ENCODE assay signal across 18 cellular contexts in genomic region chr1:208077232-208077751, GRCh38.
DNase-seq lines count a peak whose midpoint lies in the region; ATAC-seq and TF ChIP-seq lines count a peak whose summit lies in the region.
"Had no signal": no experiment of that assay in that cellular context is flagged by ENCODE, and none has a peak within 500 bp of the region (broad histone marks: within the 10 kb centered on the region; RNA-seq: fewer than 3 reads in every experiment).

No MANE protein-coding gene starts in this region.

- TF ChIP-seq CTCF in left ventricle myocardium inferior (IDR thresholded peaks at IDR 0.05; ENCODE audit: borderline replicate concordance) = no peak
- no peak for TF ChIP-seq CTCF in vagina (IDR thresholded peaks at IDR 0.05)

- H3K4me3 ChIP-seq in HUES48 (ENCODE audit: low read depth, low read length) (no peak overlapping the region), SJCRH30 (no peak overlapping the region), left ventricle myocardium inferior (no peak overlapping the region), vagina (no peak overlapping the region)
- H3K4me3 ChIP-seq: cardiac muscle cell, gastroesophageal sphincter, mucosa of descending colon, upper lobe of left lung had no signal

- DNase-seq in SJCRH30 (peak; percentile 50 to 57), left ventricle myocardium inferior (no peak), retina (peak; percentile 84), NOMO-1 treated with dmso at 0.1 percent for 144 hours (lab: John Stamatoyannopoulos, UW; ENCODE audit: unreplicated experiment) (no peak), vagina (ENCODE audit: extremely low spot score in 2 of 2) (no peak)
- DNase-seq in effector CD8-positive, alpha-beta T cell (lab: John Stamatoyannopoulos, UW) = no peak
- DNase-seq: activated CD4-positive, alpha-beta T cell treated with anti-CD3 and anti-CD28 coated beads for 4 hours; activated gamma-delta T cell; Calu3; mucosa of descending colon; NCI-H1694 treated with DMSO at 0.1 percent for 48 hours; NCI-H82 had no signal

- no peaks in the 10 kb centered on the region for H3K9me3 ChIP-seq in HUES48 (ENCODE audit: control insufficient read depth, insufficient read depth, low read length)
- H3K9me3 ChIP-seq in SJCRH30 (replicated peaks) = no peaks in the 10 kb centered on the region
- no peaks in the 10 kb centered on the region for H3K9me3 ChIP-seq in left ventricle myocardium inferior (replicated peaks)
- no peaks in the 10 kb centered on the region for H3K9me3 ChIP-seq in vagina
- H3K9me3 ChIP-seq: gastroesophageal sphincter, mucosa of descending colon, upper lobe of left lung had no signal

- ATAC-seq in GM21619 (IDR thresholded peaks at IDR 0.05; ENCODE audit: unreplicated experiment) = no peak
- ATAC-seq: gastroesophageal sphincter, left lobe of liver, mucosa of descending colon had no signal

- H3K4me1 ChIP-seq in HUES48 (ENCODE audit: control insufficient read depth, insufficient read depth, low read length) (0 out of 2 replicates have a peak, but pooled peaks cover 8% of the 10 kb centered on the region), SJCRH30 (0 out of 2 replicates have a peak, but pooled peaks cover 3% of the 10 kb centered on the region), left ventricle myocardium inferior (peaks cover 18% of the 10 kb centered on the region), vagina (no peaks in the 10 kb centered on the region)

- H3K27ac ChIP-seq in HUES48 (ENCODE audit: low read depth, low read length) (peak overlapping the region; percentile 2), SJCRH30 (peak overlapping the region; percentile 3; the same call in 1 of the 2 replicates), left ventricle myocardium inferior (replicated peaks) (peak overlapping the region; percentile 35), vagina (no peak overlapping the region)
- H3K27ac ChIP-seq: cardiac muscle cell, gastroesophageal sphincter had no signal

- no peak overlapping the region for H3K9ac ChIP-seq in HUES48 (ENCODE audit: low read depth, low read length)

- no peaks in the 10 kb centered on the region for H3K36me3 ChIP-seq in HUES48 (ENCODE audit: control insufficient read depth, insufficient read depth, low read length)
- H3K36me3 ChIP-seq in SJCRH30 = peaks cover 48% of the 10 kb centered on the region
- peaks cover 43% of the 10 kb centered on the region for H3K36me3 ChIP-seq in left ventricle myocardium inferior
- H3K36me3 ChIP-seq in vagina = no peaks in the 10 kb centered on the region

- no peak for TF ChIP-seq POLR2A in vagina (IDR thresholded peaks at IDR 0.05)

- intact Hi-C loops in left ventricle myocardium inferior (cut with micrococcal nuclease) (no loop called here), vagina (cut with DNase I) (no loop called here)

- H3K27me3 ChIP-seq in HUES48 (ENCODE audit: control insufficient read depth, insufficient read depth, low read length) = no peaks in the 10 kb centered on the region
- H3K27me3 ChIP-seq in SJCRH30 = no peaks in the 10 kb centered on the region
- no peaks in the 10 kb centered on the region for H3K27me3 ChIP-seq in left ventricle myocardium inferior (ENCODE audit: low read depth)
- no peaks in the 10 kb centered on the region for H3K27me3 ChIP-seq in vagina
- H3K27me3 ChIP-seq: cardiac muscle cell, gastroesophageal sphincter, upper lobe of left lung had no signal

Comparison
In these comparisons a context has a peak if more than half of its experiments do, and no peak if none do; other contexts are left out.
1. DNase-seq: peak in SJCRH30 (2 of 2) and retina (single experiment); none in left ventricle myocardium inferior (single experiment), effector CD8-positive, alpha-beta T cell (single experiment), NOMO-1 treated with dmso at 0.1 percent for 144 hours (single experiment) and vagina (0 of 2).